1 cellular context compared by ENCODE assay signal in the genomic region with DNA sequence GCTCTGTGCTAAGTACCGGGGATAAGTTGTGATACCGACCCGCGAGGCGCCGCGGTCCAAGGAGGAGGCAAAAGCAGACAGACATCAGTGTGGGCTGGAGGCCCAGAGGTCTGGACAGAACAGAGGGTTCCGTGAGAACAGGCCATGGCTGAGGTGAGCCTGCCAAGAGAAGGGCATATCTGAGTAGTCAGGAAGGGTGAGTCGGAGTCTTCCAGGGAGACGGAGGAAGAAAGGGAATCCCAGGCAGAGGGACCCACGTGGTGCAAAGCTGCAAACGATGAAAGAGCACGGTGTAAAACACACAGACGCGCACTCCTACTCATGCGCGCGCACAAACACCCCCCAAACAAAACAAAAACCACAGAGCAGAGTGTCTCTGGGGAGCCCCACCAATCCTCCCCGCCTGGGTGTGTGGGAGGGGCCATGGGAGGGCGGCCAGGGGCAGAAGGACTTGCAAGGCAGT.
TF ChIP-seq lines count a peak whose summit lies in the region.

No MANE protein-coding gene starts in this region.

TF ChIP-seq in GM12878, 131 proteins besides CTCF, POLR2A, EP300 and RAD21:
- peak; percentile 13; the same call in 1 of the 2 replicates for TF ChIP-seq RUNX3 (IDR thresholded peaks at IDR 0.05; ENCODE audit: low read length)
- no peak for TF ChIP-seq SP1 (IDR thresholded peaks at IDR 0.05; ENCODE audit: low read depth, low read length)
